ENCODE assay signal across 8 cellular contexts in genomic region chr18:25350561-25351201, GRCh38. TPM values are rescaled to one million over a fixed set of nuclear protein-coding genes. Genes with fewer than 3 reads are reported as not detected.
A peak's percentile ranks its signal among the peaks of the same experiment; 100 is the strongest.
DNase-seq lines count a peak whose midpoint lies in the region; ATAC-seq and TF ChIP-seq lines count a peak whose summit lies in the region.

No MANE protein-coding gene starts in this region.

- peaks cover 4% of the 10 kb centered on the region for H3K36me3 Mint-ChIP-seq in T-helper 1 cell treated with Interleukin-12 subunit alpha and Interleukin-12 subunit beta and Interleukin-4 antibody, amounts not matched to agents 30 μg/mL and 1 μg/mL, for 36 hours (ENCODE audit: low read depth)
- H3K36me3 Mint-ChIP-seq in activated T-cell treated with anti-CD3 and anti-CD28 coated beads, Interleukin-2, amount 50 U/mL, for 24 hours (ENCODE audit: low read depth), result no peaks in the 10 kb centered on the region
- no peaks in the 10 kb centered on the region for H3K36me3 Mint-ChIP-seq in neural crest cell (ENCODE audit: low read depth)

- H3K4me1 Mint-ChIP-seq in T-helper 1 cell treated with Interleukin-12 subunit alpha and Interleukin-12 subunit beta and Interleukin-4 antibody, amounts not matched to agents 30 μg/mL and 1 μg/mL, for 36 hours (ENCODE audit: low read depth), result peaks cover 4% of the 10 kb centered on the region
- peaks cover 17% of the 10 kb centered on the region for H3K4me1 Mint-ChIP-seq in activated T-cell treated with anti-CD3 and anti-CD28 coated beads, Interleukin-2, amount 50 U/mL, for 24 hours (ENCODE audit: low read depth)
- peaks cover 42% of the 10 kb centered on the region for H3K4me1 Mint-ChIP-seq in neural crest cell

- peak overlapping the region; percentile 39 to 80 for H3K4me3 ChIP-seq in gastroesophageal sphincter

- H3K36me3 ChIP-seq in gastroesophageal sphincter, result no peaks in the 10 kb centered on the region

- TF ChIP-seq CTCF in gastroesophageal sphincter (IDR thresholded peaks at IDR 0.05), result no peak
- no peak for TF ChIP-seq CTCF in neural crest cell (conservative IDR thresholded peaks at IDR 0.05)

- H3K4me3 Mint-ChIP-seq in T-helper 1 cell treated with Interleukin-12 subunit alpha and Interleukin-12 subunit beta and Interleukin-4 antibody, amounts not matched to agents 30 μg/mL and 1 μg/mL, for 36 hours, result peak overlapping the region; percentile 79
- peak overlapping the region; percentile 73 for H3K4me3 Mint-ChIP-seq in activated T-cell treated with anti-CD3 and anti-CD28 coated beads, Interleukin-2, amount 50 U/mL, for 24 hours
- peak overlapping the region; percentile 99 for H3K4me3 Mint-ChIP-seq in neural crest cell

- ATAC-seq in HG03432 (IDR thresholded peaks at IDR 0.05; ENCODE audit: unreplicated experiment) (peak; percentile 35), gastroesophageal sphincter (peak; percentile 20), HG03159 (IDR thresholded peaks at IDR 0.05; ENCODE audit: unreplicated experiment) (no peak)

- peaks cover 45% of the 10 kb centered on the region for H3K27me3 ChIP-seq in gastroesophageal sphincter

- no peaks in the 10 kb centered on the region for H3K9me3 Mint-ChIP-seq in T-helper 1 cell treated with Interleukin-12 subunit alpha and Interleukin-12 subunit beta and Interleukin-4 antibody, amounts not matched to agents 30 μg/mL and 1 μg/mL, for 36 hours
- H3K9me3 Mint-ChIP-seq in activated T-cell treated with anti-CD3 and anti-CD28 coated beads, Interleukin-2, amount 50 U/mL, for 24 hours, result no peaks in the 10 kb centered on the region
- no peaks in the 10 kb centered on the region for H3K9me3 Mint-ChIP-seq in neural crest cell

- no peak overlapping the region for H3K27ac Mint-ChIP-seq in T-helper 1 cell treated with Interleukin-12 subunit alpha and Interleukin-12 subunit beta and Interleukin-4 antibody, amounts not matched to agents 30 μg/mL and 1 μg/mL, for 36 hours
- H3K27ac Mint-ChIP-seq in activated T-cell treated with anti-CD3 and anti-CD28 coated beads, Interleukin-2, amount 50 U/mL, for 24 hours, result no peak overlapping the region
- peak overlapping the region; percentile 99 for H3K27ac Mint-ChIP-seq in neural crest cell (ENCODE audit: unreplicated experiment)

- no peak for DNase-seq in T-helper 1 cell
- peak; percentile 36 for DNase-seq in activated T-cell treated with anti-CD3 and anti-CD28 coated beads, Interleukin-2, amount 50 U/mL, for 24 hours
- DNase-seq in neural crest cell (ENCODE audit: low read depth, low spot score), result peak; percentile 40
- no peak for DNase-seq in HuH-7 (ENCODE audit: low spot score)

- H3K27ac ChIP-seq in gastroesophageal sphincter, result peak overlapping the region in 3 of 4 donors; percentile 88 to 90 (median 89)

- no peak for TF ChIP-seq EP300 in gastroesophageal sphincter (IDR thresholded peaks at IDR 0.05)

- H3K27me3 Mint-ChIP-seq in T-helper 1 cell treated with Interleukin-12 subunit alpha and Interleukin-12 subunit beta and Interleukin-4 antibody, amounts not matched to agents 30 μg/mL and 1 μg/mL, for 36 hours (ENCODE audit: low read depth), result peaks cover 78% of the 10 kb centered on the region
- H3K27me3 Mint-ChIP-seq in activated T-cell treated with anti-CD3 and anti-CD28 coated beads, Interleukin-2, amount 50 U/mL, for 24 hours, result peaks cover 80% of the 10 kb centered on the region
- peaks cover 37% of the 10 kb centered on the region for H3K27me3 Mint-ChIP-seq in neural crest cell (ENCODE audit: low read depth)

- no peak for TF ChIP-seq POLR2A in gastroesophageal sphincter (IDR thresholded peaks at IDR 0.05)

- H3K9me3 ChIP-seq in gastroesophageal sphincter, result no peaks in the 10 kb centered on the region

- WGBS in gastroesophageal sphincter (ENCODE audit: low coverage in 1 of 2), 2 donors, result 0% methylated on average over 12 to 22 of the region's 73 CpGs

- H3K4me1 ChIP-seq in gastroesophageal sphincter, result peaks cover 0 to 34% (median 9%) of the 10 kb centered on the region in 3 donors

RNA-seq across cellular contexts. Expression of gene ZNF521, which starts 1.3 kb away (rescaled TPM):
- 10 to 100 TPM in 3 of 4 donors, 1 to 10 TPM in 1; 9.9 to 29.3 (median 13.4) TPM for total RNA-seq in gastroesophageal sphincter
- total RNA-seq in neural crest cell, result 86.1 and 87.9 TPM in 2 replicates

Comparison
In these comparisons a context has a peak if more than half of its experiments do, and no peak if none do; other contexts are left out.
1. DNase-seq: peak in activated T-cell treated with anti-CD3 and anti-CD28 coated beads, Interleukin-2, amount 50 U/mL, for 24 hours (single experiment) and neural crest cell (single experiment); none in T-helper 1 cell (0 of 5) and HuH-7 (single experiment).
2. Peak in every context shown above with its lines, with median percentiles within 50 percentile points of each other: H3K4me3 Mint-ChIP-seq.